In genomic region chr19:35318679-35319448, GRCh38 we compare ENCODE assay signal across 9 cellular contexts. TPM values are rescaled to one million over a fixed set of nuclear protein-coding genes. Genes with fewer than 3 reads are reported as not detected.
DNase-seq lines count a peak whose midpoint lies in the region; ATAC-seq and TF ChIP-seq lines count a peak whose summit lies in the region.
"Had no signal": no experiment of that assay in that cellular context is flagged by ENCODE, and none has a peak within 500 bp of the region (broad histone marks: within the 10 kb centered on the region; RNA-seq: fewer than 3 reads in every experiment).

No MANE protein-coding gene starts in this region.

- intact Hi-C loops in aorta (cut with DNase I), result no loop called here

- H3K9me3 Mint-ChIP-seq in central memory CD8-positive, alpha-beta T cell, result peaks cover 6% of the 10 kb centered on the region
- peaks cover 7% of the 10 kb centered on the region for H3K9me3 Mint-ChIP-seq in mesothelial cell of epicardium

- H3K4me1 ChIP-seq in Karpas-422 (ENCODE audit: low read length) (peaks cover 49% of the 10 kb centered on the region), aorta (ENCODE audit: control insufficient read depth in 1 of 2, insufficient read depth in 2 of 2, low read length in 2 of 2) (no peaks in the 10 kb centered on the region)

- H3K27me3 Mint-ChIP-seq in central memory CD8-positive, alpha-beta T cell, result peaks cover 21% of the 10 kb centered on the region
- H3K27me3 Mint-ChIP-seq in mesothelial cell of epicardium (ENCODE audit: low read depth), result no peaks in the 10 kb centered on the region

- H3K36me3 ChIP-seq in Karpas-422 (ENCODE audit: insufficient read depth, low read length) (no peaks in the 10 kb centered on the region), aorta (ENCODE audit: control insufficient read depth in 1 of 2, insufficient read depth in 2 of 2, low read length in 1 of 2) (no peaks in the 10 kb centered on the region)

- H3K4me2 ChIP-seq in Karpas-422 (ENCODE audit: low read depth, low read length, poor library complexity, severe bottlenecking), result peak overlapping the region; percentile 70

- H3K27me3 ChIP-seq in Karpas-422 (ENCODE audit: low read length) (no peaks in the 10 kb centered on the region), aorta (ENCODE audit: control insufficient read depth in 1 of 2, insufficient read depth in 2 of 2, low read length in 1 of 2) (no peaks in the 10 kb centered on the region)

- no peak overlapping the region for H2AFZ ChIP-seq in Karpas-422 (ENCODE audit: low read length)

- H3K27ac Mint-ChIP-seq in central memory CD8-positive, alpha-beta T cell (ENCODE audit: low read depth), result no peak overlapping the region
- peak overlapping the region; percentile 64 for H3K27ac Mint-ChIP-seq in mesothelial cell of epicardium

- H3K9me2 ChIP-seq in Karpas-422 (replicated peaks; ENCODE audit: insufficient read depth, low read length), result no peaks in the 10 kb centered on the region

- no peak for TF ChIP-seq CTCF in mesothelial cell of epicardium (IDR thresholded peaks at IDR 0.05; ENCODE audit: unreplicated experiment)

- peak overlapping the region; percentile 12; the same call in 1 of the 2 replicates for H3K9ac ChIP-seq in Karpas-422 (ENCODE audit: low read length)

- H3K36me3 Mint-ChIP-seq in central memory CD8-positive, alpha-beta T cell (ENCODE audit: insufficient read depth), result no peaks in the 10 kb centered on the region
- peaks cover 7% of the 10 kb centered on the region for H3K36me3 Mint-ChIP-seq in mesothelial cell of epicardium

- H4K20me1 ChIP-seq in Karpas-422 (ENCODE audit: insufficient read depth, low read depth, low read length), result no peaks in the 10 kb centered on the region

- peaks cover 4% of the 10 kb centered on the region for H3K9me3 ChIP-seq in Karpas-422 (ENCODE audit: low read length)
- H3K9me3 ChIP-seq in aorta (ENCODE audit: control insufficient read depth, low read length), result no peaks in the 10 kb centered on the region

- peak; percentile 14 for ATAC-seq in central memory CD8-positive, alpha-beta T cell (replicated peaks; ENCODE audit: extremely low read depth, poor library complexity, severe bottlenecking)
- peak; percentile 64 for ATAC-seq in aorta (ENCODE audit: low FRiP score)
- no peak for ATAC-seq in GM18511 (IDR thresholded peaks at IDR 0.05; ENCODE audit: unreplicated experiment)

- no peak overlapping the region for H3K4me3 Mint-ChIP-seq in central memory CD8-positive, alpha-beta T cell
- H3K4me3 Mint-ChIP-seq in mesothelial cell of epicardium, result no peak overlapping the region

- H3K79me2 ChIP-seq in Karpas-422 (ENCODE audit: low read length), result no peaks in the 10 kb centered on the region

- H3K4me3 ChIP-seq in Karpas-422 (ENCODE audit: low read length) (no peak overlapping the region), aorta (ENCODE audit: low read length in 2 of 2) (no peak overlapping the region)

- H3K4me1 Mint-ChIP-seq in central memory CD8-positive, alpha-beta T cell, result peaks cover 7% of the 10 kb centered on the region
- H3K4me1 Mint-ChIP-seq in mesothelial cell of epicardium, result peaks cover 31% of the 10 kb centered on the region

- H3K27ac ChIP-seq in Karpas-422 (ENCODE audit: low read length) (peak overlapping the region; percentile 73; the same call in 1 of the 2 replicates), aorta (ENCODE audit: low read depth in 1 of 2, low read length in 2 of 2) (no peak overlapping the region)

- peak; percentile 81 for DNase-seq in Ammon's horn (ENCODE audit: low spot score)
- DNase-seq in Karpas-422, result no peak
- no peak for DNase-seq in central memory CD8-positive, alpha-beta T cell (ENCODE audit: low spot score in 2 of 2)
- no peak for DNase-seq in mesothelial cell of epicardium (ENCODE audit: low spot score in 2 of 2, unreplicated experiment in 2 of 2)
- DNase-seq in aorta, result peak; percentile 79 to 82
- DNase-seq in central memory CD4-positive, alpha-beta T cell, result no peak
- DNase-seq in activated CD4-positive, CD25-positive, alpha-beta regulatory T cell (lab: John Stamatoyannopoulos, UW), result no peak

- WGBS in aorta, 2 donors, result 63 to 64% methylated on average over 16 of the region's 16 CpGs

RNA-seq across cellular contexts. Expression of gene CD22, which starts 10.1 kb away (rescaled TPM):
- total RNA-seq in Karpas-422 (2014; rRNA removed; shearing (Covaris generic); ENCODE audit: low replicate concordance), result 454 and 602 TPM in 2 replicates
- total RNA-seq in mesothelial cell of epicardium (54.6 to 59.9 TPM (median 56.3 TPM) in 3 replicates), aorta (1 to 10 TPM; 2.9 to 3.1 TPM)
- under 1 TPM in 1 of 2 donors, not detected in 1; 0.75 TPM for polyA plus RNA-seq in aorta
- total RNA-seq: frontal cortex had no signal

RNA-seq across cellular contexts. Expression of gene MAG, which starts 26.9 kb away (rescaled TPM):
- total RNA-seq in Karpas-422 (2014; rRNA removed; shearing (Covaris generic); ENCODE audit: low replicate concordance), result 0.36 TPM in 1 of 2 replicates, not detected in the other
- total RNA-seq in mesothelial cell of epicardium (19.2 to 26.1 TPM (median 22.7 TPM) in 3 replicates), aorta (under 1 TPM in 1 of 2 donors, not detected in 1; 0.42 TPM)
- polyA plus RNA-seq in aorta, result not detected
- total RNA-seq: frontal cortex had no signal

RNA-seq across cellular contexts. Expression of gene FFAR1, which starts 28.8 kb away (rescaled TPM):
- total RNA-seq in Karpas-422 (2014; rRNA removed; shearing (Covaris generic); ENCODE audit: low replicate concordance), result 0.34 and 2.0 TPM in 2 replicates
- 0.96 to 1.3 TPM (median 1.2 TPM) in 3 replicates for total RNA-seq in mesothelial cell of epicardium
- not detected for total RNA-seq in aorta
- polyA plus RNA-seq in aorta, result not detected
- total RNA-seq: frontal cortex had no signal

RNA-seq across cellular contexts. Expression of gene HAMP, which starts 36.5 kb away (rescaled TPM):
- 0.45 TPM in 1 of 2 replicates, not detected in the other for total RNA-seq in Karpas-422 (2014; rRNA removed; shearing (Covaris generic); ENCODE audit: low replicate concordance)
- 1.2 to 1.6 TPM (median 1.4 TPM) in 3 replicates for total RNA-seq in mesothelial cell of epicardium
- total RNA-seq in aorta, result 1 to 10 TPM in 1 of 2 donors, not detected in 1; 2.5 TPM
- not detected for polyA plus RNA-seq in aorta
- total RNA-seq: frontal cortex had no signal

RNA-seq across cellular contexts. Expression of gene FFAR3, which starts 39.4 kb away (rescaled TPM):
- total RNA-seq in Karpas-422 (2014; rRNA removed; shearing (Covaris generic); ENCODE audit: low replicate concordance), result not detected in 2 replicates
- total RNA-seq in mesothelial cell of epicardium (0.27 to 0.31 TPM in 2 of 3 replicates, not detected in the other), aorta (under 1 TPM; 0.32 to 0.39 TPM)
- polyA plus RNA-seq in aorta, result not detected
- total RNA-seq: frontal cortex had no signal

Comparison
In these comparisons a context has a peak if more than half of its experiments do, and no peak if none do; other contexts are left out.
1. DNase-seq: peak in Ammon's horn (single experiment) and aorta (2 of 2); none in Karpas-422 (single experiment), central memory CD8-positive, alpha-beta T cell (0 of 2), mesothelial cell of epicardium (0 of 2), central memory CD4-positive, alpha-beta T cell (single experiment) and activated CD4-positive, CD25-positive, alpha-beta regulatory T cell (0 of 4).
2. RNA of gene CD22, which starts 10.1 kb away (total RNA-seq): 454 to 602 TPM in Karpas-422 and 54.6 to 59.9 TPM in mesothelial cell of epicardium; 2.9 to 3.1 TPM in aorta; every median in the first group is over 10 times any median in the second.
3. RNA of gene MAG, which starts 26.9 kb away (total RNA-seq): 19.2 to 26.1 TPM in mesothelial cell of epicardium; 0.42 TPM in aorta and 0.36 TPM in Karpas-422; every median in the first group is over 10 times any median in the second.